Comparison of ENCODE assay signal across 22 cellular contexts in genomic region chr2:216559625-216560156, GRCh38.
"Had no signal": no experiment of that assay in that cellular context is flagged by ENCODE, and none has a peak within 500 bp of the region (broad histone marks: within the 10 kb centered on the region; RNA-seq: fewer than 3 reads in every experiment).

No MANE protein-coding gene starts in this region.

- H3K27ac ChIP-seq: dorsolateral prefrontal cortex, epithelial cell of prostate, foreskin keratinocyte, neural progenitor cell, upper lobe of left lung had no signal

- H3K36me3 ChIP-seq: neural progenitor cell, prostate gland, right atrium auricular region, upper lobe of left lung had no signal

- H3K9me3 ChIP-seq: prostate gland, right atrium auricular region, upper lobe of left lung had no signal

- H3K27me3 ChIP-seq: dorsolateral prefrontal cortex, foreskin keratinocyte, neural progenitor cell, right atrium auricular region, upper lobe of left lung had no signal

- H3K9me3 Mint-ChIP-seq: activated B cell treated with CpG ODN at 0.5 μM for 24 hours; activated CD4-positive, alpha-beta memory T cell treated with anti-CD3 and anti-CD28 coated beads, Interleukin-2, amount 10 ng/mL, durations not matched to agents 7 days and 5 days; T-cell had no signal

- H3K36me3 Mint-ChIP-seq: activated CD8-positive, alpha-beta memory T cell treated with anti-CD3 and anti-CD28 coated beads, Interleukin-2, amount 10 ng/mL, durations not matched to agents 7 days and 5 days; T-cell had no signal

- DNase-seq: activated B cell treated with CpG ODN at 0.5 μM for 24 hours; activated CD4-positive, alpha-beta memory T cell treated with anti-CD3 and anti-CD28 coated beads, Interleukin-2, amount 10 ng/mL, durations not matched to agents 7 days and 5 days; activated CD4-positive, alpha-beta T cell treated with anti-CD3 and anti-CD28 coated beads for 4 hours; activated CD8-positive, alpha-beta memory T cell treated with anti-CD3 and anti-CD28 coated beads, Interleukin-2, amount 10 ng/mL, durations not matched to agents 7 days and 5 days; activated naive CD4-positive, alpha-beta T cell; activated naive CD8-positive, alpha-beta T cell treated with anti-CD3 and anti-CD28 coated beads, Interleukin-2, amount 10 ng/mL, durations not matched to agents 7 days and 5 days; anterior cingulate cortex; dorsolateral prefrontal cortex; foreskin keratinocyte; head of caudate nucleus; kidney; naive thymus-derived CD4-positive, alpha-beta T cell; small intestine; stimulated activated CD4-positive, alpha-beta T cell treated with anti-CD3 and anti-CD28 coated beads, Interleukin-4, amount 100 ng/mL, for 1 hour; stimulated activated naive CD8-positive, alpha-beta T cell treated with anti-CD3 and anti-CD28 coated beads, Interleukin-15, amount 100 ng/mL, for 72 hours; T-cell; upper lobe of left lung had no signal

- H3K4me3 ChIP-seq: dorsolateral prefrontal cortex, neural progenitor cell, prostate gland, right atrium auricular region, upper lobe of left lung had no signal

- ATAC-seq: activated CD8-positive, alpha-beta memory T cell treated with anti-CD3 and anti-CD28 coated beads, Interleukin-2, amount 10 ng/mL, durations not matched to agents 7 days and 5 days; foreskin keratinocyte; left lobe of liver; naive thymus-derived CD4-positive, alpha-beta T cell; stimulated activated naive CD8-positive, alpha-beta T cell treated with anti-CD3 and anti-CD28 coated beads, Interleukin-15, amount 100 ng/mL, for 72 hours; T-cell had no signal

- H3K4me1 Mint-ChIP-seq: activated B cell treated with CpG ODN at 0.5 μM for 24 hours; activated CD4-positive, alpha-beta memory T cell treated with anti-CD3 and anti-CD28 coated beads, Interleukin-2, amount 10 ng/mL, durations not matched to agents 7 days and 5 days; activated CD8-positive, alpha-beta memory T cell treated with anti-CD3 and anti-CD28 coated beads, Interleukin-2, amount 10 ng/mL, durations not matched to agents 7 days and 5 days had no signal

- H3K9ac ChIP-seq: neural progenitor cell had no signal

- H3K27ac Mint-ChIP-seq: activated B cell treated with CpG ODN at 0.5 μM for 24 hours; activated CD4-positive, alpha-beta memory T cell treated with anti-CD3 and anti-CD28 coated beads, Interleukin-2, amount 10 ng/mL, durations not matched to agents 7 days and 5 days; activated CD8-positive, alpha-beta memory T cell treated with anti-CD3 and anti-CD28 coated beads, Interleukin-2, amount 10 ng/mL, durations not matched to agents 7 days and 5 days; activated naive CD8-positive, alpha-beta T cell treated with anti-CD3 and anti-CD28 coated beads, Interleukin-2, amount 10 ng/mL, durations not matched to agents 7 days and 5 days; naive thymus-derived CD4-positive, alpha-beta T cell; stimulated activated naive CD8-positive, alpha-beta T cell treated with anti-CD3 and anti-CD28 coated beads, Interleukin-15, amount 100 ng/mL, for 72 hours; T-cell had no signal

- H3K4me3 Mint-ChIP-seq: activated B cell treated with CpG ODN at 0.5 μM for 24 hours; activated CD4-positive, alpha-beta memory T cell treated with anti-CD3 and anti-CD28 coated beads, Interleukin-2, amount 10 ng/mL, durations not matched to agents 7 days and 5 days; activated CD8-positive, alpha-beta memory T cell treated with anti-CD3 and anti-CD28 coated beads, Interleukin-2, amount 10 ng/mL, durations not matched to agents 7 days and 5 days; activated naive CD8-positive, alpha-beta T cell treated with anti-CD3 and anti-CD28 coated beads, Interleukin-2, amount 10 ng/mL, durations not matched to agents 7 days and 5 days; naive thymus-derived CD4-positive, alpha-beta T cell; stimulated activated naive CD8-positive, alpha-beta T cell treated with anti-CD3 and anti-CD28 coated beads, Interleukin-15, amount 100 ng/mL, for 72 hours; T-cell had no signal
